11 cellular contexts compared by ENCODE assay signal in genomic region chr11:85827768-85828639, GRCh38. TPM values are rescaled to one million over a fixed set of nuclear protein-coding genes. Genes with fewer than 3 reads are reported as not detected.
DNase-seq lines count a peak whose midpoint lies in the region; ATAC-seq and TF ChIP-seq lines count a peak whose summit lies in the region.
"Had no signal": no experiment of that assay in that cellular context is flagged by ENCODE, and none has a peak within 500 bp of the region (broad histone marks: within the 10 kb centered on the region; RNA-seq: fewer than 3 reads in every experiment).

No MANE protein-coding gene starts in this region.

- H3K79me2 ChIP-seq in PC-9 (ENCODE audit: low read depth) = no peaks in the 10 kb centered on the region

- DNase-seq in Daoy (ENCODE audit: low read depth) = peak; percentile 50
- peak; percentile 41 to 99 for DNase-seq in PC-9
- no peak for DNase-seq in effector memory CD4-positive, alpha-beta T cell
- no peak for DNase-seq in GM20000 (ENCODE audit: low spot score)

- peak overlapping the region; percentile 18; the same call in 1 of the 2 replicates for H3K4me3 ChIP-seq in PC-9
- no peak overlapping the region for H3K4me3 ChIP-seq in effector memory CD4-positive, alpha-beta T cell (ENCODE audit: insufficient read depth, low read depth, low read length, poor library complexity, severe bottlenecking)
- no peak overlapping the region for H3K4me3 ChIP-seq in rectal smooth muscle tissue (ENCODE audit: low read length)

- no peaks in the 10 kb centered on the region for H3K9me2 ChIP-seq in PC-9 (ENCODE audit: insufficient read depth)

- H3F3A ChIP-seq in PC-9 (ENCODE audit: insufficient read depth, low read depth) = peaks cover 52% of the 10 kb centered on the region

- CTCF ChIA-PET in PC-9 (lab: Charles Lee) = interaction anchor here (0.6 kb wide), 1 partner anchor 126 kb away, joined by 9 read pairs; no protein-coding TSS in a partner anchor

- peaks cover 71% of the 10 kb centered on the region for H3K4me1 ChIP-seq in PC-9 (replicated peaks; ENCODE audit: insufficient read depth)
- peaks cover 46% of the 10 kb centered on the region for H3K4me1 ChIP-seq in effector memory CD4-positive, alpha-beta T cell (ENCODE audit: control insufficient read depth, insufficient read depth, low read length, poor library complexity, severe bottlenecking)
- peaks cover 15% of the 10 kb centered on the region for H3K4me1 ChIP-seq in rectal smooth muscle tissue (ENCODE audit: control insufficient read depth, insufficient read depth, low read length)

- no peaks in the 10 kb centered on the region; the same call in 1 of the 2 replicates for H3K9me3 ChIP-seq in PC-9 (ENCODE audit: insufficient read depth, low read depth)
- no peaks in the 10 kb centered on the region for H3K9me3 ChIP-seq in effector memory CD4-positive, alpha-beta T cell (ENCODE audit: control insufficient read depth, low read length)

- H3K4me2 ChIP-seq in PC-9 = peak overlapping the region; percentile 73

- H3K36me3 ChIP-seq in PC-9 (ENCODE audit: low read depth) = no peaks in the 10 kb centered on the region
- no peaks in the 10 kb centered on the region for H3K36me3 ChIP-seq in effector memory CD4-positive, alpha-beta T cell (ENCODE audit: control insufficient read depth, insufficient read depth, low read length)
- no peaks in the 10 kb centered on the region for H3K36me3 ChIP-seq in rectal smooth muscle tissue (ENCODE audit: control insufficient read depth, insufficient read depth, low read length)

- H3K27me3 ChIP-seq in PC-9 (ENCODE audit: insufficient read depth, low read depth) (no peaks in the 10 kb centered on the region), rectal smooth muscle tissue (ENCODE audit: control insufficient read depth, insufficient read depth, low read length) (no peaks in the 10 kb centered on the region)
- no peaks in the 10 kb centered on the region for H3K27me3 ChIP-seq in effector memory CD4-positive, alpha-beta T cell (replicated peaks; ENCODE audit: control insufficient read depth, insufficient read depth, low read length, poor library complexity, severe bottlenecking)

- H3K27ac ChIP-seq in PC-9 (peak overlapping the region; percentile 93), rectal smooth muscle tissue (ENCODE audit: low read depth, low read length) (peak overlapping the region; percentile 46)
- peak overlapping the region; percentile 66 for H3K27ac ChIP-seq in effector memory CD4-positive, alpha-beta T cell (ENCODE audit: insufficient read depth, low read length, poor library complexity, severe bottlenecking)

- intact Hi-C loops in PC-9 (cut with micrococcal nuclease; ENCODE audit: unreplicated experiment) = loop anchor here (2.0 to 10.0 kb wide), 2 partner anchors 17 to 133 kb away; no protein-coding TSS in a partner anchor

- ATAC-seq in HG02798 (IDR thresholded peaks at IDR 0.05; ENCODE audit: poor library complexity, unreplicated experiment) (no peak), GM18498 (IDR thresholded peaks at IDR 0.05; ENCODE audit: unreplicated experiment) (no peak), HG03571 (IDR thresholded peaks at IDR 0.05; ENCODE audit: unreplicated experiment) (no peak)

- TF ChIP-seq CTCF in PC-9 (conservative IDR thresholded peaks at IDR 0.05) = no peak
- no peak for TF ChIP-seq CTCF in GM20000 (IDR thresholded peaks at IDR 0.05; ENCODE audit: extremely low read depth, missing control alignments)

- BruUV-seq in PC-9 (replicated peaks; lab: Mats Ljungman, UMichigan) = no TSS peak

- POLR2A ChIA-PET in PC-9 (lab: Charles Lee; ENCODE audit: unreplicated experiment) = interaction anchor here (0.6 kb wide), 1 partner anchor 67 kb away, joined by 3 read pairs; no protein-coding TSS in a partner anchor

- H4K20me1 ChIP-seq in PC-9 (ENCODE audit: insufficient read depth) = no peaks in the 10 kb centered on the region

- H3K9ac ChIP-seq in rectal smooth muscle tissue (ENCODE audit: low read length) = no peak overlapping the region

- no peak overlapping the region; the same call in 1 of the 2 replicates for H2AFZ ChIP-seq in PC-9

RNA-seq across cellular contexts. Expression of gene SYTL2, which starts 17.1 kb away (rescaled TPM):
- 28.1 and 59.4 TPM in 2 replicates for total RNA-seq in Daoy (2014; rRNA removed; shearing (Covaris generic))
- total RNA-seq in PC-9 (2021) = 13.3 and 16.0 TPM in 2 replicates

RNA-seq across cellular contexts. Expression of gene CCDC83, which starts 27.2 kb away (rescaled TPM):
- not detected in 2 replicates for total RNA-seq in Daoy (2014; rRNA removed; shearing (Covaris generic))
- total RNA-seq in PC-9 (2021) = not detected in 2 replicates
- total RNA-seq: H1; mesenteric fat pad; T-helper 1 cell treated with Interleukin-12 subunit alpha and Interleukin-12 subunit beta and Interleukin-4 antibody, amounts not matched to agents 30 ng/mL and 1 ng/mL, for 36 hours had no signal

Comparison
In these comparisons a context has a peak if more than half of its experiments do, and no peak if none do; other contexts are left out.
1. DNase-seq: peak in Daoy (single experiment) and PC-9 (2 of 2); none in effector memory CD4-positive, alpha-beta T cell (0 of 3) and GM20000 (single experiment).
2. Peak in every context shown above with its lines, with median percentiles within 50 percentile points of each other: H3K27ac ChIP-seq.